Comparison of ENCODE assay signal across 15 cellular contexts in the genomic region with DNA sequence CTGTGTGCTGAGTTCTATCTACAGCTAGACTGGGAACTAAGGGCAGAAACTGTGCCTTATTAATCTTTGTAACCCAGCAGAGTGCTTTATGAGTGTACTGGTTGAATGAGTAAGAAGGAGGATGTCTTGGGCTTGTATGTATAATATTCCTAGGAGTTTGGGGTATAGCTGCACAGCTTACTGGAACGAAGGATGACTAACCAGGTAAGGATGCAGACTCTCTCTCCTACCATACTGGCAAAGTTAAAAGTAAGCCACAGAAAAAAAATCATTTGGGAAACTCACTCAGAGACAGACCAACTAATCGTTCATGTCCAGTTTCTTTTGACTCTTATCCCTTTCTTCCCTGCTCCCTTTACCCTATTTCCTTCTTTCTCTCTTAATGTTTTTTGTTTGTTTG. TPM values are rescaled to one million over a fixed set of nuclear protein-coding genes. Genes with fewer than 3 reads are reported as not detected.
DNase-seq lines count a peak whose midpoint lies in the region; ATAC-seq, FAIRE-seq and TF ChIP-seq lines count a peak whose summit lies in the region.
"Had no signal": no experiment of that assay in that cellular context is flagged by ENCODE, and none has a peak within 500 bp of the region (broad histone marks: within the 10 kb centered on the region; RNA-seq: fewer than 3 reads in every experiment).

No MANE protein-coding gene starts in this region.

- no peak for FAIRE-seq in urothelium cell line (lab: Jason Lieb, UNC)

- H3K4me3 Mint-ChIP-seq in natural killer cell = peak overlapping the region; percentile 25
- no peak overlapping the region for H3K4me3 Mint-ChIP-seq in natural killer cell treated with Interleukin-12 subunit alpha and Interleukin-12 subunit beta and Interleukin-15 and Interleukin-18, amount 100 ng/mL, for 72 hours
- H3K4me3 Mint-ChIP-seq in glutamatergic neuron (ENCODE audit: unreplicated experiment) = no peak overlapping the region

- H3K27me3 Mint-ChIP-seq in natural killer cell (ENCODE audit: low read depth in 2 of 2) (no peaks in the 10 kb centered on the region), glutamatergic neuron (ENCODE audit: unreplicated experiment) (peaks cover 4% of the 10 kb centered on the region)
- peaks cover 0 to 4% of the 10 kb centered on the region in 2 donors for H3K27me3 Mint-ChIP-seq in natural killer cell treated with Interleukin-12 subunit alpha and Interleukin-12 subunit beta and Interleukin-15 and Interleukin-18, amount 100 ng/mL, for 72 hours

- H3K36me3 ChIP-seq in WERI-Rb-1 = no peaks in the 10 kb centered on the region; the same call in 1 of the 2 replicates
- H3K36me3 ChIP-seq: BLaER1 treated with 17β-estradiol and CSF1 and Interleukin-3, amounts not matched to agents 10 nM and 100 nM; Peyer's patch had no signal

- H3K27ac Mint-ChIP-seq in natural killer cell (peak overlapping the region in 1 of 2 donors; percentile 81), glutamatergic neuron (ENCODE audit: unreplicated experiment) (no peak overlapping the region)
- no peak overlapping the region for H3K27ac Mint-ChIP-seq in natural killer cell treated with Interleukin-12 subunit alpha and Interleukin-12 subunit beta and Interleukin-15 and Interleukin-18, amount 100 ng/mL, for 72 hours

- H3K36me3 Mint-ChIP-seq in natural killer cell (no peaks in the 10 kb centered on the region), glutamatergic neuron (ENCODE audit: unreplicated experiment) (no peaks in the 10 kb centered on the region)
- H3K36me3 Mint-ChIP-seq in natural killer cell treated with Interleukin-12 subunit alpha and Interleukin-12 subunit beta and Interleukin-15 and Interleukin-18, amount 100 ng/mL, for 72 hours = no peaks in the 10 kb centered on the region

- no peak overlapping the region for H3K4me3 ChIP-seq in WERI-Rb-1 (ENCODE audit: low read depth, low read length)
- H3K4me3 ChIP-seq: BLaER1 treated with 17β-estradiol and CSF1 and Interleukin-3, amounts not matched to agents 10 nM and 100 nM; Peyer's patch had no signal

- H3K4me1 Mint-ChIP-seq in natural killer cell (peaks cover 12 to 16% of the 10 kb centered on the region in 2 donors), glutamatergic neuron (ENCODE audit: low read depth, unreplicated experiment) (peaks cover 5% of the 10 kb centered on the region)
- H3K4me1 Mint-ChIP-seq in natural killer cell treated with Interleukin-12 subunit alpha and Interleukin-12 subunit beta and Interleukin-15 and Interleukin-18, amount 100 ng/mL, for 72 hours (ENCODE audit: low read depth in 2 of 2) = peaks cover 9 to 18% of the 10 kb centered on the region in 2 donors

- ATAC-seq in natural killer cell (no peak), SK-N-SH treated with all-trans-retinoic acid at 6 μM for 48 hours (peak; percentile 8; the same call in 2 of the 3 replicates)
- no peak for ATAC-seq in natural killer cell treated with Interleukin-12 subunit alpha and Interleukin-12 subunit beta and Interleukin-15 and Interleukin-18, amount 100 ng/mL, for 72 hours

- intact Hi-C loops in natural killer cell (cut with micrococcal nuclease) = no loop called here

- TF ChIP-seq CTCF in natural killer cell (IDR thresholded peaks at IDR 0.05) (no peak), WERI-Rb-1 (IDR thresholded peaks at IDR 0.05; ENCODE audit: low read depth, low read length) (no peak), glutamatergic neuron (IDR thresholded peaks at IDR 0.05; ENCODE audit: partially characterized antibody, unreplicated experiment) (no peak)

- DNase-seq in natural killer cell (no peak), fibroblast of peridontal ligament (ENCODE audit: extremely low read depth) (peak; percentile 54), urothelium cell line (ENCODE audit: low spot score) (peak; percentile 60), WERI-Rb-1 (no peak), glutamatergic neuron (no peak), NOMO-1 treated with dmso at 0.1 percent for 144 hours (lab: John Stamatoyannopoulos, UW; ENCODE audit: unreplicated experiment) (no peak)
- no peak for DNase-seq in natural killer cell treated with Interleukin-12 subunit alpha and Interleukin-12 subunit beta and Interleukin-15 and Interleukin-18, amount 100 ng/mL, for 72 hours (ENCODE audit: low spot score)
- DNase-seq: activated CD4-positive, alpha-beta T cell treated with anti-CD3 and anti-CD28 coated beads for 4 hours; amygdala; head of caudate nucleus; NCI-H2029; Peyer's patch; stimulated activated naive CD4-positive, alpha-beta T cell had no signal

- no peaks in the 10 kb centered on the region for H3K9me3 ChIP-seq in WERI-Rb-1 (ENCODE audit: severe bottlenecking)
- H3K9me3 ChIP-seq: BLaER1 treated with 17β-estradiol and CSF1 and Interleukin-3, amounts not matched to agents 10 nM and 100 nM; Peyer's patch had no signal

- no peaks in the 10 kb centered on the region for H3K9me3 Mint-ChIP-seq in natural killer cell
- no peaks in the 10 kb centered on the region for H3K9me3 Mint-ChIP-seq in natural killer cell treated with Interleukin-12 subunit alpha and Interleukin-12 subunit beta and Interleukin-15 and Interleukin-18, amount 100 ng/mL, for 72 hours
- peaks cover 2% of the 10 kb centered on the region for H3K9me3 Mint-ChIP-seq in glutamatergic neuron (ENCODE audit: unreplicated experiment)

- no peak overlapping the region for H3K27ac ChIP-seq in WERI-Rb-1

- H3K27me3 ChIP-seq in WERI-Rb-1 (ENCODE audit: insufficient read depth, low read depth, severe bottlenecking) = no peaks in the 10 kb centered on the region
- H3K27me3 ChIP-seq: BLaER1 treated with 17β-estradiol and CSF1 and Interleukin-3, amounts not matched to agents 10 nM and 100 nM; Peyer's patch had no signal

TF ChIP-seq in SK-N-SH treated with all-trans-retinoic acid at 6 μM for 48 hours, 23 proteins besides CTCF, POLR2A, EP300 and RAD21:
- peak; percentile 83 for TF ChIP-seq ZFP3 (CRISPR knock-in tag; IDR thresholded peaks at IDR 0.05)
- TF ChIP-seq ZC3H10 (CRISPR knock-in tag; IDR thresholded peaks at IDR 0.05) = no peak
- TF ChIP-seq ESRRG (CRISPR knock-in tag; IDR thresholded peaks at IDR 0.05) = no peak

RNA-seq across cellular contexts. Expression of gene DHTKD1, which starts 1.4 kb away (rescaled TPM):
- 10 to 100 TPM; 14.4 to 17.3 (median 14.8) TPM for total RNA-seq in natural killer cell
- 10 to 100 TPM; 28.9 to 31.5 TPM for total RNA-seq in natural killer cell treated with Interleukin-12 subunit alpha and Interleukin-12 subunit beta and Interleukin-15 and Interleukin-18, amount 100 ng/mL, for 72 hours
- 39.6 TPM for total RNA-seq in glutamatergic neuron (ENCODE audit: unreplicated experiment)

RNA-seq across cellular contexts. Expression of gene UPF2, which starts 24.7 kb away (rescaled TPM):
- total RNA-seq in natural killer cell = 10 to 100 TPM; 29.3 to 33.2 (median 30.1) TPM
- total RNA-seq in natural killer cell treated with Interleukin-12 subunit alpha and Interleukin-12 subunit beta and Interleukin-15 and Interleukin-18, amount 100 ng/mL, for 72 hours = 10 to 100 TPM; 39.6 to 55.1 TPM
- 16.4 TPM for total RNA-seq in glutamatergic neuron (ENCODE audit: unreplicated experiment)

Comparison
In these comparisons a context has a peak if more than half of its experiments do, and no peak if none do; other contexts are left out.
1. DNase-seq: peak in fibroblast of peridontal ligament (single experiment) and urothelium cell line (single experiment); none in natural killer cell (single experiment), natural killer cell treated with Interleukin-12 subunit alpha and Interleukin-12 subunit beta and Interleukin-15 and Interleukin-18, amount 100 ng/mL, for 72 hours (single experiment), WERI-Rb-1 (single experiment), glutamatergic neuron (single experiment) and NOMO-1 treated with dmso at 0.1 percent for 144 hours (single experiment).